ENCODE assay signal across 24 cellular contexts in the genomic region with DNA sequence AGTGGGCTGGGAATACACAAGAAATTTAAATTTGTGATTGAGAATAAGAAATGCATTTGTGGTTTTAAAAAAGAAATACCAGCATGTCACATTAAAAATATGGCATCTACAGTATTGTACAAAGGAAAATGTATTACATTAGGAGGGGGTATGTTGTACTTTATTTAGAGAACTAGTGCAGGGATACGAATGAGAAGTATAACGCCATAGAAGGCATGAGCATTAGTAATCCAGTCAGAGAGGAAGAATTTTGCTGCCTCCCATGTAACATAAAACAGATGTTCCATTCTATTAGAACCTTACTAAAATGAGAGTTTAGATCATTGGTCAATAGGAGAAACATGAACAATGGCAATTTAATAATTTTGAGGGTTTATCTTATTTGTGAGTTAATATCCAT.
DNase-seq lines count a peak whose midpoint lies in the region; ATAC-seq and TF ChIP-seq lines count a peak whose summit lies in the region.
"Had no signal": no experiment of that assay in that cellular context is flagged by ENCODE, and none has a peak within 500 bp of the region (broad histone marks: within the 10 kb centered on the region; RNA-seq: fewer than 3 reads in every experiment).

No MANE protein-coding gene starts in this region.

- peaks cover 12% of the 10 kb centered on the region for H3K36me3 Mint-ChIP-seq in mesothelial cell of epicardium
- H3K36me3 Mint-ChIP-seq in natural killer cell, result no peaks in the 10 kb centered on the region
- H3K36me3 Mint-ChIP-seq in endothelial cell (ENCODE audit: low read depth, unreplicated experiment), result no peaks in the 10 kb centered on the region

- H3K36me3 ChIP-seq in right atrium auricular region, result no peaks in the 10 kb centered on the region
- H3K36me3 ChIP-seq: HAP-1, prostate gland had no signal

- H3K27me3 Mint-ChIP-seq in mesothelial cell of epicardium (ENCODE audit: low read depth), result no peaks in the 10 kb centered on the region
- no peaks in the 10 kb centered on the region for H3K27me3 Mint-ChIP-seq in natural killer cell (ENCODE audit: low read depth in 2 of 2)
- H3K27me3 Mint-ChIP-seq in endothelial cell (ENCODE audit: unreplicated experiment), result no peaks in the 10 kb centered on the region
- H3K27me3 Mint-ChIP-seq: activated CD4-positive, alpha-beta T cell treated with anti-CD3 and anti-CD28 coated beads for 36 hours; stimulated activated naive B cell treated with anti-CD40 and anti-IgM and Interleukin-4, amounts not matched to agents 10 μg/mL and 1 μg/mL and 100 μg/mL, for 72 hours had no signal

- no peaks in the 10 kb centered on the region for H3K4me1 ChIP-seq in right atrium auricular region
- H3K4me1 ChIP-seq: Caco-2, prostate gland had no signal

- peaks cover 8% of the 10 kb centered on the region for H3K4me1 Mint-ChIP-seq in mesothelial cell of epicardium
- no peaks in the 10 kb centered on the region for H3K4me1 Mint-ChIP-seq in natural killer cell
- H3K4me1 Mint-ChIP-seq in endothelial cell (ENCODE audit: unreplicated experiment), result no peaks in the 10 kb centered on the region
- H3K4me1 Mint-ChIP-seq: immature natural killer cell had no signal

- H3K27ac ChIP-seq in right atrium auricular region, result no peak overlapping the region
- H3K27ac ChIP-seq: prostate gland had no signal

- no peaks in the 10 kb centered on the region for H3K9me3 ChIP-seq in right atrium auricular region
- H3K9me3 ChIP-seq: Caco-2, HAP-1, prostate gland had no signal

- peaks cover 12% of the 10 kb centered on the region for H3K9me3 Mint-ChIP-seq in mesothelial cell of epicardium
- H3K9me3 Mint-ChIP-seq in natural killer cell, result no peaks in the 10 kb centered on the region
- H3K9me3 Mint-ChIP-seq in endothelial cell (ENCODE audit: unreplicated experiment), result no peaks in the 10 kb centered on the region
- H3K9me3 Mint-ChIP-seq: immature natural killer cell had no signal

- DNase-seq in AG10803 (ENCODE audit: low read depth) (peak; percentile 93), HS-5 (ENCODE audit: low read depth) (peak; percentile 42), choroid plexus epithelial cell (ENCODE audit: low read depth) (peak; percentile 23), mesothelial cell of epicardium (ENCODE audit: low spot score in 2 of 2, unreplicated experiment in 2 of 2) (no peak), natural killer cell (no peak), endothelial cell (ENCODE audit: low spot score) (no peak), right atrium auricular region (ENCODE audit: low spot score) (no peak), NCI-H2081 treated with DMSO at 0.1 percent for 48 hours (lab: John Stamatoyannopoulos, UW) (no peak)
- DNase-seq: ACHN; activated CD4-positive, alpha-beta T cell treated with anti-CD3 and anti-CD28 coated beads for 36 hours; Caco-2; DND-41; head of caudate nucleus; immature natural killer cell; left ventricle myocardium superior; NCI-H1417; NCI-H526; Right ventricle myocardium superior; stimulated activated CD4-positive, alpha-beta T cell treated with anti-CD3 and anti-CD28 coated beads, Interleukin-2, amount 100 ng/mL, for 24 hours; stimulated activated naive B cell treated with anti-CD40 and anti-IgM and Interleukin-4, amounts not matched to agents 10 μg/mL and 1 μg/mL and 100 μg/mL, for 72 hours; T-helper 1 cell had no signal

- H3K27me3 ChIP-seq in right atrium auricular region, result no peaks in the 10 kb centered on the region

- intact Hi-C loops in natural killer cell (cut with micrococcal nuclease), result no loop called here

- TF ChIP-seq CTCF in AG10803 (conservative IDR thresholded peaks at IDR 0.05; ENCODE audit: low read length) (no peak), choroid plexus epithelial cell (conservative IDR thresholded peaks at IDR 0.05; ENCODE audit: low read depth, low read length) (no peak), mesothelial cell of epicardium (IDR thresholded peaks at IDR 0.05; ENCODE audit: unreplicated experiment) (no peak), natural killer cell (IDR thresholded peaks at IDR 0.05) (no peak), endothelial cell (IDR thresholded peaks at IDR 0.05; ENCODE audit: unreplicated experiment) (no peak), right atrium auricular region (IDR thresholded peaks at IDR 0.05) (no peak)

- peak overlapping the region; percentile 32 for H3K27ac Mint-ChIP-seq in mesothelial cell of epicardium
- no peak overlapping the region for H3K27ac Mint-ChIP-seq in natural killer cell
- H3K27ac Mint-ChIP-seq in endothelial cell (ENCODE audit: unreplicated experiment), result no peak overlapping the region
- H3K27ac Mint-ChIP-seq: activated CD4-positive, alpha-beta T cell treated with anti-CD3 and anti-CD28 coated beads for 36 hours; immature natural killer cell; stimulated activated naive B cell treated with anti-CD40 and anti-IgM and Interleukin-4, amounts not matched to agents 10 μg/mL and 1 μg/mL and 100 μg/mL, for 72 hours had no signal

- H3K4me3 Mint-ChIP-seq in mesothelial cell of epicardium, result no peak overlapping the region
- H3K4me3 Mint-ChIP-seq in natural killer cell, result no peak overlapping the region
- H3K4me3 Mint-ChIP-seq in endothelial cell (ENCODE audit: unreplicated experiment), result no peak overlapping the region
- H3K4me3 Mint-ChIP-seq: activated CD4-positive, alpha-beta T cell treated with anti-CD3 and anti-CD28 coated beads for 36 hours; immature natural killer cell; stimulated activated naive B cell treated with anti-CD40 and anti-IgM and Interleukin-4, amounts not matched to agents 10 μg/mL and 1 μg/mL and 100 μg/mL, for 72 hours had no signal

- ATAC-seq in natural killer cell, result no peak
- ATAC-seq: activated CD4-positive, alpha-beta T cell treated with anti-CD3 and anti-CD28 coated beads for 36 hours; left ventricle myocardium superior; stimulated activated naive B cell treated with anti-CD40 and anti-IgM and Interleukin-4, amounts not matched to agents 10 μg/mL and 1 μg/mL and 100 μg/mL, for 72 hours had no signal

- H3K4me3 ChIP-seq in AG10803 (ENCODE audit: low read length) (no peak overlapping the region), choroid plexus epithelial cell (ENCODE audit: low read depth, low read length) (no peak overlapping the region), right atrium auricular region (no peak overlapping the region)
- H3K4me3 ChIP-seq: HAP-1, prostate gland, skin epidermis had no signal

Comparison
In these comparisons a context has a peak if more than half of its experiments do, and no peak if none do; other contexts are left out.
1. DNase-seq: peak in AG10803 (single experiment), HS-5 (single experiment) and choroid plexus epithelial cell (single experiment); none in mesothelial cell of epicardium (0 of 2), natural killer cell (single experiment), endothelial cell (single experiment), right atrium auricular region (single experiment) and NCI-H2081 treated with DMSO at 0.1 percent for 48 hours (single experiment).